In genomic region chrX:115582871-115583729, GRCh38 we compare ENCODE assay signal across 10 cellular contexts. TPM values are rescaled to one million over a fixed set of nuclear protein-coding genes. Genes with fewer than 3 reads are reported as not detected.
DNase-seq lines count a peak whose midpoint lies in the region; ATAC-seq, FAIRE-seq and TF ChIP-seq lines count a peak whose summit lies in the region.
"Had no signal": no experiment of that assay in that cellular context is flagged by ENCODE, and none has a peak within 500 bp of the region (broad histone marks: within the 10 kb centered on the region; RNA-seq: fewer than 3 reads in every experiment).

No MANE protein-coding gene starts in this region.

- H3K9me1 ChIP-seq in keratinocyte (ENCODE audit: control insufficient read depth, extremely low read depth, insufficient read depth, low read length), result no peaks in the 10 kb centered on the region

- FAIRE-seq in keratinocyte (lab: Jason Lieb, UNC), result peak; percentile 53
- FAIRE-seq: K562 had no signal

- H3K27me3 ChIP-seq in HUES6 (ENCODE audit: control insufficient read depth, insufficient read depth, low read length) (no peaks in the 10 kb centered on the region; the same call in 1 of the 2 replicates), keratinocyte (ENCODE audit: control insufficient read depth, extremely low read depth, insufficient read depth, low read length) (no peaks in the 10 kb centered on the region), suprapubic skin (no peaks in the 10 kb centered on the region)

- no peak for TF ChIP-seq EP300 in suprapubic skin (IDR thresholded peaks at IDR 0.05)

- peaks cover 50% of the 10 kb centered on the region for H3K79me2 ChIP-seq in keratinocyte (ENCODE audit: control insufficient read depth, insufficient read depth, low read length)

- H3K9me3 ChIP-seq in HUES6 (ENCODE audit: control insufficient read depth, insufficient read depth, low read depth, low read length) (peaks cover 4% of the 10 kb centered on the region; the same call in 1 of the 2 replicates), keratinocyte (ENCODE audit: control insufficient read depth, low read depth, low read length) (no peaks in the 10 kb centered on the region), suprapubic skin (no peaks in the 10 kb centered on the region)

- peak overlapping the region; percentile 64; the same call in 1 of the 2 replicates for H3K27ac ChIP-seq in HUES6 (ENCODE audit: low read depth, low read length)
- H3K27ac ChIP-seq in caudate nucleus (ENCODE audit: low read depth, low read length), result peak overlapping the region; percentile 52
- peak overlapping the region; percentile 34 for H3K27ac ChIP-seq in keratinocyte (ENCODE audit: control insufficient read depth, insufficient read depth, low read length)
- H3K27ac ChIP-seq in suprapubic skin, result peak overlapping the region; percentile 38

- dilution Hi-C loops in keratinocyte (cut with MboI; ENCODE audit: extremely low pct_ligation_motif_present, low sequenced_read_pairs), result no loop called here

- no peak overlapping the region for H2AFZ ChIP-seq in keratinocyte (ENCODE audit: control insufficient read depth, low read length)

- peak overlapping the region; percentile 20; the same call in 1 of the 2 replicates for H3K4me3 ChIP-seq in HUES6 (ENCODE audit: low read depth, low read length)
- H3K4me3 ChIP-seq in keratinocyte (ENCODE audit: control insufficient read depth in 2 of 3, extremely low read depth in 1 of 3, insufficient read depth in 2 of 3, low read depth in 1 of 3, low read length in 3 of 3), result no peak overlapping the region
- H3K4me3 ChIP-seq in suprapubic skin, result peak overlapping the region; percentile 1
- H3K4me3 ChIP-seq: K562 had no signal

- WGBS in suprapubic skin, result 33% methylated on average over 8 of the region's 8 CpGs

- DNase-seq in caudate nucleus (lab: John Stamatoyannopoulos, UW) (no peak), keratinocyte (ENCODE audit: low read depth, low spot score) (no peak), suprapubic skin (ENCODE audit: low spot score in 2 of 2) (no peak), NCI-H2081 (lab: John Stamatoyannopoulos, UW) (no peak), NCI-H774 (lab: John Stamatoyannopoulos, UW) (no peak), activated T-cell treated with anti-CD3 and anti-CD28 coated beads for 4 hours (no peak)

- H3K4me2 ChIP-seq in keratinocyte (ENCODE audit: control insufficient read depth, extremely low read depth, insufficient read depth, low read depth, low read length), result peak overlapping the region; percentile 29

- TF ChIP-seq POLR2A in suprapubic skin (IDR thresholded peaks at IDR 0.05), result no peak

- TF ChIP-seq CTCF in keratinocyte (optimal IDR thresholded peaks at IDR 0.05 in 1 of 3, IDR thresholded peaks at IDR 0.05 in 1 of 3, conservative IDR thresholded peaks at IDR 0.05 in 1 of 3; ENCODE audit: extremely low read depth in 1 of 3, insufficient read depth in 2 of 3, low read length in 3 of 3), result no peak
- TF ChIP-seq CTCF in suprapubic skin (IDR thresholded peaks at IDR 0.05), result no peak

- H4K20me1 ChIP-seq in keratinocyte (ENCODE audit: control insufficient read depth, extremely low read depth, insufficient read depth, low read length), result peaks cover 2% of the 10 kb centered on the region

- peaks cover 8% of the 10 kb centered on the region for H3K36me3 ChIP-seq in HUES6 (ENCODE audit: control insufficient read depth, insufficient read depth, low read length)
- no peaks in the 10 kb centered on the region for H3K36me3 ChIP-seq in keratinocyte (ENCODE audit: control insufficient read depth in 2 of 2, extremely low read depth in 1 of 2, insufficient read depth in 2 of 2, low read length in 2 of 2)
- H3K36me3 ChIP-seq in suprapubic skin, result no peaks in the 10 kb centered on the region

- peaks cover 49% of the 10 kb centered on the region for H3K4me1 ChIP-seq in HUES6 (ENCODE audit: control insufficient read depth, insufficient read depth, low read length)
- H3K4me1 ChIP-seq in keratinocyte (ENCODE audit: control insufficient read depth, extremely low read depth, insufficient read depth, low read length), result peaks cover 22% of the 10 kb centered on the region
- peaks cover 15% of the 10 kb centered on the region for H3K4me1 ChIP-seq in suprapubic skin

- H3K9ac ChIP-seq in HUES6 (ENCODE audit: low read length) (peak overlapping the region; percentile 14), keratinocyte (ENCODE audit: control insufficient read depth, extremely low read depth, insufficient read depth, low read length) (peak overlapping the region; percentile 13)

- ATAC-seq in GM19035 (IDR thresholded peaks at IDR 0.05; ENCODE audit: unreplicated experiment), result no peak
- ATAC-seq: HCT116, K562 had no signal

RNA-seq across cellular contexts. Expression of gene PLS3, which starts 22.1 kb away (rescaled TPM):
- polyA plus RNA-seq in keratinocyte, result 278 to 457 TPM (median 317 TPM) in 3 replicates
- 370 TPM for polyA plus RNA-seq in keratinocyte (2011; ENCODE audit: low read depth)
- polyA plus RNA-seq in keratinocyte (2011; cell fraction: cytosol; rRNA removed), result 248 and 484 TPM in 2 replicates
- polyA plus RNA-seq in keratinocyte (2011; cell fraction: nucleus; rRNA removed), result 341 and 411 TPM in 2 replicates
- polyA plus RNA-seq in keratinocyte (2012; ENCODE audit: low replicate concordance), result 267 and 275 TPM in 2 replicates
- 65.0 to 439 TPM (median 288 TPM) in 3 replicates for polyA minus RNA-seq in keratinocyte
- 206 TPM for polyA minus RNA-seq in keratinocyte (2011; cell fraction: cytosol; rRNA and poly(A)+ RNA removed)
- 210 and 409 TPM in 2 replicates for polyA minus RNA-seq in keratinocyte (2011; cell fraction: nucleus; rRNA and poly(A)+ RNA removed)
- total RNA-seq in suprapubic skin, result 100 to 1,000 TPM in 3 of 4 donors, 10 to 100 TPM in 1; 74.7 to 145 (median 136) TPM

Comparison
In these comparisons a context has a peak if more than half of its experiments do, and no peak if none do; other contexts are left out.
1. H3K4me3 ChIP-seq: peak in HUES6 (single experiment) and suprapubic skin (single experiment); none in keratinocyte (0 of 3).
2. Peak in every context shown above with its lines, with median percentiles within 50 percentile points of each other: H3K27ac ChIP-seq.